Comparison of ENCODE assay signal across 19 cellular contexts in the genomic region with DNA sequence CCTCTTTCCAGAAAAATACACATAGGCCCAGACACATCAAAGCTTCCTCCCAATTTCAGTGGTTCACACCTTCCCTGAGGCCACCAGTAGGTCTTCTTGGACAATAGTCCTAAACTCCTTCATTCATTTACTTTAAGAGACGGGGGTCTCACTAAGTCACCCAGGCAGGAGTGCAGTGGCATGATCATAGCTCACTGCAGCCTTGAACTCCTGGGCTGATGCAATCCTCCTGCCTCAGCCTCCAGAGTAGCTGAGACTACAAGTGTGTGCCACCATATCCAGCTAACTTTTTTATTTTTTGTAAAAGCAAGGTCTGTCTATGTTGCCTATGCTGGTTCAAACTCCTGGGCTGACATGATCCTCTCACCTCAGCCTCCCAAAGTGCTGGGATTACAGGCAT. TPM values are rescaled to one million over a fixed set of nuclear protein-coding genes. Genes with fewer than 3 reads are reported as not detected.
A peak's percentile ranks its signal among the peaks of the same experiment; 100 is the strongest.
DNase-seq lines count a peak whose midpoint lies in the region; ATAC-seq and TF ChIP-seq lines count a peak whose summit lies in the region.
"Had no signal": no experiment of that assay in that cellular context is flagged by ENCODE, and none has a peak within 500 bp of the region (broad histone marks: within the 10 kb centered on the region; RNA-seq: fewer than 3 reads in every experiment).

No MANE protein-coding gene starts in this region.

- peak; percentile 4 for DNase-seq in activated CD8-positive, alpha-beta memory T cell treated with anti-CD3 and anti-CD28 coated beads, Interleukin-2, amount 10 ng/mL, durations not matched to agents 7 days and 5 days
- DNase-seq in activated CD8-positive, alpha-beta memory T cell treated with anti-CD3 and anti-CD28 coated beads for 24 hours = no peak
- DNase-seq in WTC11 (ENCODE audit: low spot score) (no peak), neural progenitor cell (ENCODE audit: low spot score) (no peak), SKM-1 (lab: John Stamatoyannopoulos, UW; ENCODE audit: unreplicated experiment) (no peak)
- DNase-seq: AML-193; Caco-2; Calu3; CD4-positive, alpha-beta T cell; CD8-positive, alpha-beta T cell; DMS79 treated with DMSO at 0.1 percent for 48 hours; GF-D8 had no signal

- H4K20me1 ChIP-seq in neural progenitor cell (ENCODE audit: low read depth) = no peaks in the 10 kb centered on the region
- H4K20me1 ChIP-seq: BLaER1 treated with 17β-estradiol and CSF1 and Interleukin-3, amounts not matched to agents 10 nM and 100 nM had no signal

- POLR2A ChIA-PET in WTC11 (lab: Charles Lee) = interaction anchor here (0.7 kb wide), 1 partner anchor 13 kb away, joined by 7 read pairs; no protein-coding TSS in a partner anchor

- no peak overlapping the region for H2AFZ ChIP-seq in neural progenitor cell (replicated peaks)

- no peaks in the 10 kb centered on the region for H3K27me3 ChIP-seq in neural progenitor cell
- H3K27me3 ChIP-seq: BLaER1 treated with 17β-estradiol and CSF1 and Interleukin-3, amounts not matched to agents 10 nM and 100 nM had no signal

- H3K9me3 Mint-ChIP-seq in activated CD8-positive, alpha-beta memory T cell treated with anti-CD3 and anti-CD28 coated beads, Interleukin-2, amount 10 ng/mL, durations not matched to agents 7 days and 5 days (ENCODE audit: low read depth) = no peaks in the 10 kb centered on the region
- no peaks in the 10 kb centered on the region for H3K9me3 Mint-ChIP-seq in WTC11
- no peaks in the 10 kb centered on the region for H3K9me3 Mint-ChIP-seq in dendritic cell treated with granulocyte-macrophage colony-stimulating factor and Interleukin-4, amounts not matched to agents 40 ng/mL and 50 ng/mL, for 4 days
- H3K9me3 Mint-ChIP-seq in neural progenitor cell = peaks cover 3% of the 10 kb centered on the region
- H3K9me3 Mint-ChIP-seq: CD4-positive, alpha-beta T cell; CD8-positive, alpha-beta T cell had no signal

- TF ChIP-seq CTCF in WTC11 (IDR thresholded peaks at IDR 0.05) = no peak
- no peak for TF ChIP-seq CTCF in neural progenitor cell (IDR thresholded peaks at IDR 0.05)

- H3K27ac Mint-ChIP-seq in activated CD8-positive, alpha-beta memory T cell treated with anti-CD3 and anti-CD28 coated beads, Interleukin-2, amount 10 ng/mL, durations not matched to agents 7 days and 5 days = no peak overlapping the region
- H3K27ac Mint-ChIP-seq in WTC11 = no peak overlapping the region
- peak overlapping the region; percentile 31 for H3K27ac Mint-ChIP-seq in dendritic cell treated with granulocyte-macrophage colony-stimulating factor and Interleukin-4, amounts not matched to agents 40 ng/mL and 50 ng/mL, for 4 days
- peak overlapping the region; percentile 23 for H3K27ac Mint-ChIP-seq in neural progenitor cell
- H3K27ac Mint-ChIP-seq: B cell; CD4-positive, alpha-beta T cell; CD8-positive, alpha-beta T cell had no signal

- peaks cover 12% of the 10 kb centered on the region for H3K4me1 ChIP-seq in neural progenitor cell
- H3K4me1 ChIP-seq: A549; BLaER1 treated with 17β-estradiol and CSF1 and Interleukin-3, amounts not matched to agents 10 nM and 100 nM; Caco-2 had no signal

- no peaks in the 10 kb centered on the region for H3K36me3 Mint-ChIP-seq in activated CD8-positive, alpha-beta memory T cell treated with anti-CD3 and anti-CD28 coated beads, Interleukin-2, amount 10 ng/mL, durations not matched to agents 7 days and 5 days
- no peaks in the 10 kb centered on the region for H3K36me3 Mint-ChIP-seq in WTC11
- no peaks in the 10 kb centered on the region for H3K36me3 Mint-ChIP-seq in dendritic cell treated with granulocyte-macrophage colony-stimulating factor and Interleukin-4, amounts not matched to agents 40 ng/mL and 50 ng/mL, for 4 days (ENCODE audit: low read depth)
- no peaks in the 10 kb centered on the region for H3K36me3 Mint-ChIP-seq in neural progenitor cell
- H3K36me3 Mint-ChIP-seq: CD8-positive, alpha-beta T cell had no signal

- H3K4me1 Mint-ChIP-seq in activated CD8-positive, alpha-beta memory T cell treated with anti-CD3 and anti-CD28 coated beads, Interleukin-2, amount 10 ng/mL, durations not matched to agents 7 days and 5 days = peaks cover 3% of the 10 kb centered on the region
- H3K4me1 Mint-ChIP-seq in WTC11 = peaks cover 14% of the 10 kb centered on the region
- peaks cover 45% of the 10 kb centered on the region for H3K4me1 Mint-ChIP-seq in dendritic cell treated with granulocyte-macrophage colony-stimulating factor and Interleukin-4, amounts not matched to agents 40 ng/mL and 50 ng/mL, for 4 days (ENCODE audit: low read depth)
- H3K4me1 Mint-ChIP-seq in neural progenitor cell = peaks cover 42% of the 10 kb centered on the region
- H3K4me1 Mint-ChIP-seq: B cell had no signal

- H3K9ac ChIP-seq in neural progenitor cell = no peak overlapping the region
- H3K9ac ChIP-seq: BLaER1 treated with 17β-estradiol and CSF1 and Interleukin-3, amounts not matched to agents 10 nM and 100 nM had no signal

- H3K27ac ChIP-seq in neural progenitor cell = no peak overlapping the region
- H3K27ac ChIP-seq: 22Rv1; A549; BLaER1 treated with 17β-estradiol and CSF1 and Interleukin-3, amounts not matched to agents 10 nM and 100 nM; C4-2B had no signal

- intact Hi-C loops in dendritic cell treated with granulocyte-macrophage colony-stimulating factor and Interleukin-4, amounts not matched to agents 40 ng/mL and 50 ng/mL, for 4 days (cut with micrococcal nuclease) = no loop called here

- no peaks in the 10 kb centered on the region for H3K79me2 ChIP-seq in neural progenitor cell (ENCODE audit: low read depth)

- H3K36me3 ChIP-seq in neural progenitor cell = no peaks in the 10 kb centered on the region
- H3K36me3 ChIP-seq: BLaER1 treated with 17β-estradiol and CSF1 and Interleukin-3, amounts not matched to agents 10 nM and 100 nM had no signal

- H3F3A ChIP-seq in neural progenitor cell (ENCODE audit: low read depth) = no peaks in the 10 kb centered on the region

- no peak overlapping the region for H3K4me2 ChIP-seq in neural progenitor cell
- H3K4me2 ChIP-seq: A549; BLaER1 treated with 17β-estradiol and CSF1 and Interleukin-3, amounts not matched to agents 10 nM and 100 nM had no signal

- no peaks in the 10 kb centered on the region for H3K9me3 ChIP-seq in neural progenitor cell (ENCODE audit: low read depth)
- H3K9me3 ChIP-seq: A549; BLaER1 treated with 17β-estradiol and CSF1 and Interleukin-3, amounts not matched to agents 10 nM and 100 nM; Caco-2 had no signal

- H3K27me3 Mint-ChIP-seq in activated CD8-positive, alpha-beta memory T cell treated with anti-CD3 and anti-CD28 coated beads, Interleukin-2, amount 10 ng/mL, durations not matched to agents 7 days and 5 days = peaks cover 51% of the 10 kb centered on the region
- H3K27me3 Mint-ChIP-seq in WTC11 (ENCODE audit: low read depth) (peaks cover 11% of the 10 kb centered on the region), neural progenitor cell (ENCODE audit: insufficient read depth, low read depth) (peaks cover 5% of the 10 kb centered on the region)
- peaks cover 4% of the 10 kb centered on the region for H3K27me3 Mint-ChIP-seq in dendritic cell treated with granulocyte-macrophage colony-stimulating factor and Interleukin-4, amounts not matched to agents 40 ng/mL and 50 ng/mL, for 4 days

- CTCF ChIA-PET in activated CD8-positive, alpha-beta memory T cell treated with anti-CD3 and anti-CD28 coated beads, Interleukin-2, amount 10 ng/mL, durations not matched to agents 7 days and 5 days (lab: Charles Lee) = interaction anchor here (0.7 to 1.4 kb wide), 3 partner anchors 9 to 110 kb away, joined by 3 read pairs; no protein-coding TSS in a partner anchor
- CTCF ChIA-PET in WTC11 (lab: Charles Lee) = no interaction called here

- no peak overlapping the region for H3K4me3 Mint-ChIP-seq in activated CD8-positive, alpha-beta memory T cell treated with anti-CD3 and anti-CD28 coated beads, Interleukin-2, amount 10 ng/mL, durations not matched to agents 7 days and 5 days
- no peak overlapping the region for H3K4me3 Mint-ChIP-seq in WTC11
- no peak overlapping the region for H3K4me3 Mint-ChIP-seq in dendritic cell treated with granulocyte-macrophage colony-stimulating factor and Interleukin-4, amounts not matched to agents 40 ng/mL and 50 ng/mL, for 4 days
- no peak overlapping the region for H3K4me3 Mint-ChIP-seq in neural progenitor cell
- H3K4me3 Mint-ChIP-seq: B cell; CD4-positive, alpha-beta T cell; CD8-positive, alpha-beta T cell had no signal

- H3K4me3 ChIP-seq in neural progenitor cell = no peak overlapping the region
- H3K4me3 ChIP-seq: A549; BLaER1 treated with 17β-estradiol and CSF1 and Interleukin-3, amounts not matched to agents 10 nM and 100 nM had no signal

- ATAC-seq in activated CD8-positive, alpha-beta memory T cell treated with anti-CD3 and anti-CD28 coated beads, Interleukin-2, amount 10 ng/mL, durations not matched to agents 7 days and 5 days = no peak
- ATAC-seq in WTC11 (no peak), GM21423 (IDR thresholded peaks at IDR 0.05; ENCODE audit: unreplicated experiment) (no peak)
- ATAC-seq: A549; CD8-positive, alpha-beta T cell had no signal

TF ChIP-seq in WTC11, 78 proteins besides CTCF, POLR2A, EP300 and RAD21 (continues in another document):
- TF ChIP-seq GABPB1 (CRISPR knock-in tag; IDR thresholded peaks at IDR 0.05) (peak; percentile 50; the same call in 1 of the 2 replicates), NFATC4 (CRISPR knock-in tag; IDR thresholded peaks at IDR 0.05) (no peak), ZNF396 (CRISPR knock-in tag; IDR thresholded peaks at IDR 0.05; ENCODE audit: borderline replicate concordance) (no peak), SMAD4 (CRISPR knock-in tag; IDR thresholded peaks at IDR 0.05) (no peak)

RNA-seq across cellular contexts. Expression of gene FHAD1, which starts 8.2 kb away (rescaled TPM):
- total RNA-seq in activated CD8-positive, alpha-beta memory T cell treated with anti-CD3 and anti-CD28 coated beads, Interleukin-2, amount 10 ng/mL, durations not matched to agents 7 days and 5 days = not detected
- total RNA-seq in WTC11 (2021) = 2.6 to 3.0 TPM (median 2.9 TPM) in 3 replicates
- total RNA-seq in neural progenitor cell (ENCODE audit: low replicate concordance) = 2.9 and 9.1 TPM in 2 replicates
- total RNA-seq: B cell; CD4-positive, alpha-beta T cell; CD8-positive, alpha-beta T cell had no signal

Comparison
In these comparisons a context has a peak if more than half of its experiments do, and no peak if none do; other contexts are left out.
1. H3K27ac Mint-ChIP-seq: peak in dendritic cell treated with granulocyte-macrophage colony-stimulating factor and Interleukin-4, amounts not matched to agents 40 ng/mL and 50 ng/mL, for 4 days (single experiment) and neural progenitor cell (single experiment); none in activated CD8-positive, alpha-beta memory T cell treated with anti-CD3 and anti-CD28 coated beads, Interleukin-2, amount 10 ng/mL, durations not matched to agents 7 days and 5 days (single experiment) and WTC11 (single experiment).